1 cellular context compared by ENCODE assay signal in the genomic region with DNA sequence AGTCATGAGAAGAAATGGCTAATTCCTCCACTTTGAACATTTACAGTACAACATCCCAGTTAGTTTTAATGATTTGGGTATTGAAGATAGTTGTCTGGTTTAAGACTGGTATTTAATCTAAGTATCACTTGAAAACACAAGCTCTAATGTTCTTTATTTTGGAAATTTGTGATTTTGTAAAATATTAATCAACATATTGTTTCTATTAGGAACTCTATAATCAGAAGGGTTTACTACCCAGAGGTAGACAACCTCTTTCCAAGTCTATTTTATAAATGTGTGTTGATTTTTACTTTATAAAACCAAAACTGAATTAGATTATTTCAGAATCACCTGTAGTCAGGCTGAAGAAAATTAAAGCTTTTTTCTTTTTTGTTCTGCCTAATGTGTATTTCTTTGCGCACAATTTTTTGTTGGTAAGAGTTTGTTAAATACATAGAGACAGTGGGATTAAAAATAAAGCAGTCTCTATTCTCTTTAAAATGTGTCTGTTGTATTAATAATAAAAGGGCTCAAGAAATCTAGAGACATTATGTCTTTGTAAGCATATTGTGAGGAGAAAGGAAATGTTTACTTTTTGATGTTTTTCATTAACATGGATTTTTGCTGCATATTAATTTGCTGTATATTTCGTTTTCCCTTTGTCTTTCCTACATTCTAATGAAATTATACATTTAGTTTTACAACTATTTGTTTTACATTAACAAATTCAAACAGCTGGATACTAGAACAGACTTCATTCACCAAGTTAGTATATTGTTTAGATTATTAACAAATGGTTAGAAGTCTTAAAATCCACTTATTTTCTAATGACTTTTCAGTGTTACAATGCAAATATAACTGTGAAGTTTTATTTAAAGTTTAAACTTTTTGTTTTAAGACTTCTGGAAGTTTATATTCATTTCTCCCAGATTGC.
TF ChIP-seq lines count a peak whose summit lies in the region.

No MANE protein-coding gene starts in this region.

TF ChIP-seq in HepG2, 621 proteins besides CTCF, POLR2A, EP300 and RAD21:
- TF ChIP-seq THAP11 (CRISPR knock-in tag; IDR thresholded peaks at IDR 0.05) (no peak), ZBTB1 (CRISPR knock-in tag; IDR thresholded peaks at IDR 0.05; ENCODE audit: borderline replicate concordance) (no peak), NPAS2 (CRISPR knock-in tag; IDR thresholded peaks at IDR 0.05; ENCODE audit: borderline replicate concordance) (no peak)
